28 cellular contexts compared by ENCODE assay signal in the genomic region with DNA sequence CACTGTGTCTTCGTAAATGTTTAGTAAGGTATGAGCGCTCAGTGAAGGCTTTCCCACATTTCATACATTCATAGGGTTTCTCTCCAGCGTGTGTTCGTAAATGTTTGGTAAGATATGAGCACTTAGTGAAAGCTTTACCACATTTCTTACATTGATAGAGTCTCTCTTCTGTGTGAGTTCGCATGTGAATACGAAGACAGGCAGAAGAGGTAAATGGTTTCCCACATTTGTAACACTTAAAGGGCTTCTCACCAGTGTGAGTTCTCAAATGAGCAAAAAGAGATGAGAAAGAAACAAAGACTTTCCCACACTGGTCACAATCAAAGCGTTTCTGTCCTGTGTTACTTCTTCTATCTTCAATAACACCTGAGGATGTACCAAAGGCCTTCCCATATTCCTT. TPM values are rescaled to one million over a fixed set of nuclear protein-coding genes. Genes with fewer than 3 reads are reported as not detected.
DNase-seq lines count a peak whose midpoint lies in the region; ATAC-seq, FAIRE-seq and TF ChIP-seq lines count a peak whose summit lies in the region.
"Had no signal": no experiment of that assay in that cellular context is flagged by ENCODE, and none has a peak within 500 bp of the region (broad histone marks: within the 10 kb centered on the region; RNA-seq: fewer than 3 reads in every experiment).

No MANE protein-coding gene starts in this region.

- no peak overlapping the region for H3K4me2 ChIP-seq in H1 (ENCODE audit: insufficient read depth in 1 of 2, low read depth in 2 of 2, low read length in 2 of 2)
- H3K4me2 ChIP-seq: A549, BLaER1 had no signal

- no peaks in the 10 kb centered on the region for H3K23me2 ChIP-seq in H1 (ENCODE audit: low read depth, low read length)

- no peak overlapping the region for H3K23ac ChIP-seq in H1 (ENCODE audit: insufficient read length)

- H3K4me1 ChIP-seq in liver (ENCODE audit: control insufficient read depth in 4 of 4, insufficient read depth in 4 of 4, low read length in 3 of 4) (no peaks in the 10 kb centered on the region), right lobe of liver (no peaks in the 10 kb centered on the region), adipocyte (ENCODE audit: control insufficient read depth, insufficient read depth, low read length) (no peaks in the 10 kb centered on the region), H1 (replicated peaks in 1 of 4; ENCODE audit: control insufficient read depth in 3 of 4, insufficient read depth in 4 of 4, low read length in 3 of 4) (no peaks in the 10 kb centered on the region)
- H3K4me1 ChIP-seq in effector memory CD4-positive, alpha-beta T cell (ENCODE audit: control insufficient read depth, insufficient read depth, low read length, poor library complexity, severe bottlenecking), result no peaks in the 10 kb centered on the region
- H3K4me1 ChIP-seq: A549, BE2C, BLaER1 had no signal

- H3K18ac ChIP-seq in H1 (ENCODE audit: extremely low read depth, low read length), result no peak overlapping the region

- intact Hi-C loops in right lobe of liver (cut with DNase I), result no loop called here

- 86% methylated on average over 7 of the region's 7 CpGs for WGBS in liver
- 70% methylated on average over 7 of the region's 7 CpGs for WGBS in right lobe of liver (ENCODE audit: insufficient coverage, low coverage, low lambda C conversion rate, missing lambda C conversion rate)
- 91% methylated on average over 7 of the region's 7 CpGs; no CpG with 5 or more reads in 1 of the 2 experiments for WGBS in H1 (ENCODE audit: extremely low coverage in 1 of 2, insufficient coverage in 1 of 2, insufficient read length in 1 of 2, insufficient replicate concordance in 2 of 2, low coverage in 1 of 2, low lambda C conversion rate in 2 of 2, missing lambda C conversion rate in 1 of 2), 2 experiments

- H3K36me3 ChIP-seq in liver (ENCODE audit: control insufficient read depth in 4 of 4, insufficient read depth in 3 of 4, low read depth in 1 of 4, low read length in 3 of 4) (no peaks in the 10 kb centered on the region), right lobe of liver (no peaks in the 10 kb centered on the region), adipocyte (ENCODE audit: control insufficient read depth, insufficient read depth, low read length, severe bottlenecking) (no peaks in the 10 kb centered on the region), H1 (ENCODE audit: control insufficient read depth in 2 of 4, insufficient read depth in 4 of 4, low read length in 3 of 4) (no peaks in the 10 kb centered on the region)
- H3K36me3 ChIP-seq in effector memory CD4-positive, alpha-beta T cell (ENCODE audit: control insufficient read depth, insufficient read depth, low read length), result no peaks in the 10 kb centered on the region

- no peak overlapping the region for H4K8ac ChIP-seq in H1 (ENCODE audit: extremely low read depth, insufficient read depth, low read length)

- POLR2A ChIA-PET in H1 (lab: Charles Lee; ENCODE audit: partially characterized antibody), result no interaction called here

- no peak overlapping the region for H2BK12ac ChIP-seq in H1 (ENCODE audit: low read depth, low read length)

- no peak overlapping the region for H2BK120ac ChIP-seq in H1 (replicated peaks; ENCODE audit: low read depth, low read length)

- TF ChIP-seq RAD21 in liver (IDR thresholded peaks at IDR 0.05), result no peak
- no peak for TF ChIP-seq RAD21 in H1 (IDR thresholded peaks at IDR 0.05 in 1 of 2, conservative IDR thresholded peaks at IDR 0.05 in 1 of 2; ENCODE audit: low read depth in 2 of 2, low read length in 2 of 2)

- no peaks in the 10 kb centered on the region for H3K79me1 ChIP-seq in H1 (ENCODE audit: low read depth, low read length)

- no peaks in the 10 kb centered on the region for H4K20me1 ChIP-seq in H1 (replicated peaks in 1 of 2; ENCODE audit: control insufficient read depth in 1 of 2, insufficient read depth in 2 of 2, low read length in 2 of 2)
- H4K20me1 ChIP-seq: BLaER1 had no signal

- TF ChIP-seq CTCF in liver (IDR thresholded peaks at IDR 0.05; ENCODE audit: low read depth, low read length, missing input control), result no peak
- no peak for TF ChIP-seq CTCF in right lobe of liver (IDR thresholded peaks at IDR 0.05)
- TF ChIP-seq CTCF in H1 (IDR thresholded peaks at IDR 0.05; ENCODE audit: control extremely low read depth in 1 of 3, insufficient read depth in 1 of 3, low read depth in 1 of 3, low read length in 3 of 3), result no peak

- DNase-seq in right lobe of liver (no peak), adipocyte (ENCODE audit: low read depth) (no peak), H1 (ENCODE audit: low read depth in 1 of 2, low spot score in 2 of 2) (no peak), AML-193 (lab: John Stamatoyannopoulos, UW) (no peak)
- DNase-seq in effector memory CD4-positive, alpha-beta T cell, result no peak
- DNase-seq: BE2C; C1 segment of cervical spinal cord; CD4-positive, alpha-beta memory T cell; CD4-positive, CD25-positive, alpha-beta regulatory T cell; CD8-positive, alpha-beta memory T cell; COR-L47; DMS 273 treated with DMSO at 0.1 percent for 48 hours; DMS153; DMS53; DMS79; DND-41; EL; GDM1 had no signal

- H2AFZ ChIP-seq in H1 (ENCODE audit: low read length), result no peak overlapping the region

- H3K9me3 ChIP-seq in liver (ENCODE audit: control insufficient read depth in 4 of 4, low read length in 3 of 4) (peaks cover 16 to 66% (median 45%) of the 10 kb centered on the region in 4 donors), right lobe of liver (peaks cover 0 to 3% (median 0%) of the 10 kb centered on the region in 4 donors), adipocyte (ENCODE audit: control insufficient read depth, low read length) (peaks cover 91% of the 10 kb centered on the region), H1 (ENCODE audit: insufficient read depth in 2 of 2, low read depth in 1 of 2, low read length in 1 of 2) (peaks cover 63 to 75% of the 10 kb centered on the region in 2 experiments)
- peaks cover 25% of the 10 kb centered on the region for H3K9me3 ChIP-seq in effector memory CD4-positive, alpha-beta T cell (ENCODE audit: control insufficient read depth, low read length)

- no peak for ATAC-seq in right lobe of liver
- ATAC-seq: A549, GM12878 had no signal

- H3K79me2 ChIP-seq in H1 (ENCODE audit: control insufficient read depth in 1 of 2, insufficient read depth in 2 of 2, low read length in 2 of 2), result no peaks in the 10 kb centered on the region

- CTCF ChIA-PET in H1 (lab: Charles Lee; ENCODE audit: partially characterized antibody), result no interaction called here

- H3K4me3 ChIP-seq in liver (ENCODE audit: low read depth in 1 of 3, low read length in 3 of 3), result peak overlapping the region in 2 of 3 donors; percentile 14 to 28
- no peak overlapping the region for H3K4me3 ChIP-seq in right lobe of liver
- peak overlapping the region; percentile 39 for H3K4me3 ChIP-seq in adipocyte (ENCODE audit: low read length)
- no peak overlapping the region for H3K4me3 ChIP-seq in H1 (ENCODE audit: extremely low read depth in 1 of 4, insufficient read depth in 2 of 4, low read depth in 3 of 4, low read length in 4 of 4)
- H3K4me3 ChIP-seq in effector memory CD4-positive, alpha-beta T cell (ENCODE audit: insufficient read depth, low read depth, low read length, poor library complexity, severe bottlenecking), result no peak overlapping the region
- H3K4me3 ChIP-seq: A549, BLaER1, GM12878 had no signal

- no peak overlapping the region for H4K91ac ChIP-seq in H1 (replicated peaks; ENCODE audit: insufficient read length, low read length)

- H3K14ac ChIP-seq in H1 (ENCODE audit: insufficient read length), result no peak overlapping the region

- no peak for FAIRE-seq in H1 (lab: Jason Lieb, UNC)
- FAIRE-seq: A549, GM12878, GM12892, GM18507 had no signal

- no peak overlapping the region for H2AK5ac ChIP-seq in H1 (ENCODE audit: low read depth, low read length)

- H4K5ac ChIP-seq in H1 (ENCODE audit: insufficient read length, low read depth, low read length), result no peak overlapping the region

- no peak overlapping the region for H2BK20ac ChIP-seq in H1 (ENCODE audit: low read length)

- no peak overlapping the region for H3K4ac ChIP-seq in H1 (replicated peaks; ENCODE audit: insufficient read length, low read depth, low read length)

- H3K9ac ChIP-seq in liver (ENCODE audit: low read depth in 1 of 2, low read length in 2 of 2), result no peak overlapping the region
- H3K9ac ChIP-seq in adipocyte (ENCODE audit: low read length), result no peak overlapping the region
- no peak overlapping the region for H3K9ac ChIP-seq in H1 (replicated peaks in 1 of 4; ENCODE audit: extremely low read depth in 1 of 4, low read depth in 3 of 4, low read length in 3 of 4)
- H3K9ac ChIP-seq: BLaER1 had no signal

- no peak overlapping the region for H2BK15ac ChIP-seq in H1 (ENCODE audit: low read length)

- TF ChIP-seq POLR2A in right lobe of liver (IDR thresholded peaks at IDR 0.05), result no peak
- no peak for TF ChIP-seq POLR2A in H1 (IDR thresholded peaks at IDR 0.05; ENCODE audit: control extremely low read depth in 1 of 2, low read depth in 2 of 2, low read length in 2 of 2)

- TF ChIP-seq EP300 in H1 (IDR thresholded peaks at IDR 0.05; ENCODE audit: borderline replicate concordance in 1 of 2, low read depth in 2 of 2, low read length in 2 of 2), result no peak

- no peak overlapping the region for H2BK5ac ChIP-seq in H1 (ENCODE audit: low read depth, low read length)

- H3K27me3 ChIP-seq in liver (ENCODE audit: control insufficient read depth in 4 of 4, insufficient read depth in 4 of 4, low read length in 3 of 4) (no peaks in the 10 kb centered on the region), right lobe of liver (no peaks in the 10 kb centered on the region), adipocyte (replicated peaks; ENCODE audit: control insufficient read depth, insufficient read depth, low read length) (no peaks in the 10 kb centered on the region), H1 (replicated peaks in 1 of 4; ENCODE audit: control insufficient read depth in 3 of 4, extremely low read depth in 1 of 4, insufficient read depth in 3 of 4, low read length in 3 of 4) (no peaks in the 10 kb centered on the region)
- no peaks in the 10 kb centered on the region for H3K27me3 ChIP-seq in effector memory CD4-positive, alpha-beta T cell (replicated peaks; ENCODE audit: control insufficient read depth, insufficient read depth, low read length, poor library complexity, severe bottlenecking)
- H3K27me3 ChIP-seq: BE2C, BLaER1 had no signal

- H3K27ac ChIP-seq in liver (ENCODE audit: low read depth in 1 of 2, low read length in 2 of 2), result no peak overlapping the region
- H3K27ac ChIP-seq in right lobe of liver, result no peak overlapping the region
- H3K27ac ChIP-seq in H1 (ENCODE audit: low read depth, low read length), result no peak overlapping the region
- H3K27ac ChIP-seq in effector memory CD4-positive, alpha-beta T cell (ENCODE audit: insufficient read depth, low read length, poor library complexity, severe bottlenecking), result no peak overlapping the region
- H3K27ac ChIP-seq: 22Rv1, A549, BLaER1 had no signal

- H3K56ac ChIP-seq in H1 (replicated peaks; ENCODE audit: insufficient read length, low read depth, low read length), result no peak overlapping the region

RNA-seq across cellular contexts. Expression of a gene that starts 31.3 kb away (rescaled TPM):
- total RNA-seq in liver (not detected), right lobe of liver (not detected)
- polyA plus RNA-seq in liver (not detected), H1 (2011; rRNA removed) (0.02 TPM in 1 of 2 replicates, not detected in the other)
- not detected in 2 replicates for total RNA-seq in H1 (2021; fragmentation: NEBNext Ultra II Directional; extraction: Animal tissue kit (Norgen Biotek cat#: 25700))
- not detected for polyA plus RNA-seq in H1 (2011; cell fraction: cytosol; rRNA removed)
- not detected for polyA plus RNA-seq in H1 (2011; cell fraction: nucleus; rRNA removed)
- polyA plus RNA-seq in H1 (2012, experiment 1 of 2), result not detected in 4 replicates
- not detected for polyA plus RNA-seq in H1 (2012, experiment 2 of 2)
- 0.20 TPM for polyA plus RNA-seq in H1 (2013, experiment 1 of 2)
- polyA plus RNA-seq in H1 (2013, experiment 2 of 2), result 0.26 TPM
- polyA minus RNA-seq in H1 (2011; rRNA and poly(A)+ RNA removed), result not detected in 2 replicates
- polyA minus RNA-seq in H1 (2011; cell fraction: cytosol; rRNA and poly(A)+ RNA removed), result not detected
- not detected for polyA minus RNA-seq in H1 (2011; cell fraction: nucleus; rRNA and poly(A)+ RNA removed)
- total RNA-seq: A172; CD4-positive, alpha-beta memory T cell; CD4-positive, CD25-positive, alpha-beta regulatory T cell; CD8-positive, alpha-beta memory T cell; G401 had no signal
- polyA plus RNA-seq: A549; CD14-positive monocyte; CD4-positive, alpha-beta memory T cell; CD4-positive, CD25-positive, alpha-beta regulatory T cell; CD8-positive, alpha-beta memory T cell had no signal

RNA-seq across cellular contexts. Expression of a gene that starts 31.8 kb away (rescaled TPM):
- total RNA-seq in liver, result 10 to 100 TPM; 11.5 to 14.1 TPM
- 1 to 10 TPM; 3.2 to 4.9 TPM for polyA plus RNA-seq in liver
- 1 to 10 TPM; 4.7 to 8.5 (median 5.6) TPM for total RNA-seq in right lobe of liver
- total RNA-seq in H1 (2021; fragmentation: NEBNext Ultra II Directional; extraction: Animal tissue kit (Norgen Biotek cat#: 25700)), result 14.2 and 15.3 TPM in 2 replicates
- 6.6 and 15.6 TPM in 2 replicates for polyA plus RNA-seq in H1 (2011; rRNA removed)
- polyA plus RNA-seq in H1 (2011; cell fraction: cytosol; rRNA removed), result 13.5 TPM
- polyA plus RNA-seq in H1 (2011; cell fraction: nucleus; rRNA removed), result 23.0 TPM
- polyA plus RNA-seq in H1 (2012, experiment 1 of 2), result 10.9 to 15.8 TPM (median 13.5 TPM) in 4 replicates
- polyA plus RNA-seq in H1 (2012, experiment 2 of 2), result 1.1 TPM
- polyA plus RNA-seq in H1 (2013, experiment 1 of 2), result 11.5 TPM
- 9.1 TPM for polyA plus RNA-seq in H1 (2013, experiment 2 of 2)
- polyA minus RNA-seq in H1 (2011; rRNA and poly(A)+ RNA removed), result 11.4 and 13.4 TPM in 2 replicates
- polyA minus RNA-seq in H1 (2011; cell fraction: cytosol; rRNA and poly(A)+ RNA removed), result 8.1 TPM
- polyA minus RNA-seq in H1 (2011; cell fraction: nucleus; rRNA and poly(A)+ RNA removed), result 19.2 TPM

Comparison
In these comparisons a context has a peak if more than half of its experiments do, and no peak if none do; other contexts are left out.
1. H3K4me3 ChIP-seq: peak in liver (2 of 3) and adipocyte (single experiment); none in right lobe of liver (0 of 3), H1 (0 of 4) and effector memory CD4-positive, alpha-beta T cell (single experiment).